14 cellular contexts compared by ENCODE assay signal in genomic region chr12:113341535-113341934, GRCh38.
"Had no signal": no experiment of that assay in that cellular context is flagged by ENCODE, and none has a peak within 500 bp of the region (broad histone marks: within the 10 kb centered on the region; RNA-seq: fewer than 3 reads in every experiment).

No MANE protein-coding gene starts in this region.

- ATAC-seq: activated CD8-positive, alpha-beta T cell treated with anti-CD3 and anti-CD28 coated beads, Interleukin-2, amount 10 ng/mL, durations not matched to agents 7 days and 5 days; activated naive CD4-positive, alpha-beta T cell treated with anti-CD3 and anti-CD28 coated beads, Interleukin-2, amount 50 U/mL, for 72 hours; WTC11 had no signal

- DNase-seq: activated CD4-positive, alpha-beta T cell treated with anti-CD3 and anti-CD28 coated beads for 48 hours; activated CD8-positive, alpha-beta memory T cell treated with anti-CD3 and anti-CD28 coated beads, Interleukin-2, amount 50 U/mL, for 4 hours; activated CD8-positive, alpha-beta T cell treated with anti-CD3 and anti-CD28 coated beads, Interleukin-2, amount 10 ng/mL, durations not matched to agents 7 days and 5 days; activated effector memory CD4-positive, alpha-beta T cell treated with anti-CD3 and anti-CD28 coated beads, Interleukin-2, amount 50 U/mL, for 16 hours; activated T-cell treated with anti-CD3 and anti-CD28 coated beads, Interleukin-2, amount 50 U/mL, for 48 hours; amniotic stem cell; left ventricle myocardium inferior; mesendoderm; right lobe of liver; T-helper 2 cell had no signal

- H3K9me3 Mint-ChIP-seq: activated naive CD4-positive, alpha-beta T cell treated with anti-CD3 and anti-CD28 coated beads, Interleukin-2, amount 50 U/mL, for 72 hours; natural killer cell treated with Interleukin-12 subunit alpha and Interleukin-12 subunit beta and Interleukin-15 and Interleukin-18, amount 100 ng/mL, for 72 hours; WTC11 had no signal

- H3K4me3 Mint-ChIP-seq: activated CD8-positive, alpha-beta T cell treated with anti-CD3 and anti-CD28 coated beads, Interleukin-2, amount 10 ng/mL, durations not matched to agents 7 days and 5 days; natural killer cell treated with Interleukin-12 subunit alpha and Interleukin-12 subunit beta and Interleukin-15 and Interleukin-18, amount 100 ng/mL, for 72 hours; WTC11 had no signal

- H3K27ac ChIP-seq: left ventricle myocardium inferior, right lobe of liver, thoracic aorta had no signal

- H3K27ac Mint-ChIP-seq: activated CD8-positive, alpha-beta T cell treated with anti-CD3 and anti-CD28 coated beads, Interleukin-2, amount 10 ng/mL, durations not matched to agents 7 days and 5 days; activated naive CD4-positive, alpha-beta T cell treated with anti-CD3 and anti-CD28 coated beads, Interleukin-2, amount 50 U/mL, for 72 hours; natural killer cell treated with Interleukin-12 subunit alpha and Interleukin-12 subunit beta and Interleukin-15 and Interleukin-18, amount 100 ng/mL, for 72 hours; WTC11 had no signal

- H3K36me3 Mint-ChIP-seq: activated naive CD4-positive, alpha-beta T cell treated with anti-CD3 and anti-CD28 coated beads, Interleukin-2, amount 50 U/mL, for 72 hours; natural killer cell treated with Interleukin-12 subunit alpha and Interleukin-12 subunit beta and Interleukin-15 and Interleukin-18, amount 100 ng/mL, for 72 hours; WTC11 had no signal
